In genomic region chr5:95424526-95424925, GRCh38 we compare ENCODE assay signal across 21 cellular contexts. TPM values are rescaled to one million over a fixed set of nuclear protein-coding genes. Genes with fewer than 3 reads are reported as not detected.
"Had no signal": no experiment of that assay in that cellular context is flagged by ENCODE, and none has a peak within 500 bp of the region (broad histone marks: within the 10 kb centered on the region; RNA-seq: fewer than 3 reads in every experiment).

No MANE protein-coding gene starts in this region.

- H3K36me3 ChIP-seq: ascending aorta, esophagus squamous epithelium, lower lobe of right lung, sigmoid colon, upper lobe of left lung, WERI-Rb-1 had no signal

- DNase-seq: activated CD4-positive, alpha-beta T cell treated with anti-CD3 and anti-CD28 coated beads for 4 hours; activated CD8-positive, alpha-beta memory T cell treated with anti-CD3 and anti-CD28 coated beads, Interleukin-2, amount 50 U/mL, for 48 hours; activated CD8-positive, alpha-beta T cell treated with anti-CD3 and anti-CD28 coated beads, Interleukin-2, amount 10 ng/mL, durations not matched to agents 7 days and 5 days; activated naive CD4-positive, alpha-beta T cell; activated naive CD8-positive, alpha-beta T cell treated with anti-CD3 and anti-CD28 coated beads, Interleukin-2, amount 50 U/mL, for 24 hours; esophagus squamous epithelium; foreskin fibroblast; glutamatergic neuron; immature natural killer cell; left cardiac atrium; lower lobe of right lung; sigmoid colon; stimulated activated CD4-positive, alpha-beta T cell treated with anti-CD3 and anti-CD28 coated beads, Interleukin-2, amount 100 ng/mL, for 24 hours; stimulated activated naive CD4-positive, alpha-beta T cell; upper lobe of left lung; WERI-Rb-1 had no signal

- H3K36me3 Mint-ChIP-seq: immature natural killer cell, mesothelial cell of epicardium had no signal

- H3K9me3 Mint-ChIP-seq: activated naive CD8-positive, alpha-beta T cell treated with anti-CD3 and anti-CD28 coated beads, Interleukin-2, amount 50 U/mL, for 24 hours; immature natural killer cell; neural crest cell had no signal

- H3K27me3 ChIP-seq: ascending aorta, esophagus squamous epithelium, sigmoid colon, upper lobe of left lung had no signal

- H3K9me3 ChIP-seq: ascending aorta, esophagus squamous epithelium, lower lobe of right lung, sigmoid colon, upper lobe of left lung had no signal

- H3K4me3 Mint-ChIP-seq: activated CD8-positive, alpha-beta T cell treated with anti-CD3 and anti-CD28 coated beads, Interleukin-2, amount 10 ng/mL, durations not matched to agents 7 days and 5 days; activated naive CD8-positive, alpha-beta T cell treated with anti-CD3 and anti-CD28 coated beads, Interleukin-2, amount 50 U/mL, for 24 hours; immature natural killer cell; mesothelial cell of epicardium; neural crest cell had no signal

- H3K27ac ChIP-seq: ascending aorta, esophagus squamous epithelium, lower lobe of right lung, sigmoid colon, upper lobe of left lung, WERI-Rb-1 had no signal

- ATAC-seq: activated CD8-positive, alpha-beta T cell treated with anti-CD3 and anti-CD28 coated beads, Interleukin-2, amount 10 ng/mL, durations not matched to agents 7 days and 5 days; activated naive CD8-positive, alpha-beta T cell treated with anti-CD3 and anti-CD28 coated beads, Interleukin-2, amount 50 U/mL, for 24 hours; left cardiac atrium; lower lobe of right lung had no signal

- H3K4me1 ChIP-seq: ascending aorta, esophagus squamous epithelium, lower lobe of right lung, sigmoid colon, upper lobe of left lung had no signal

- H3K4me1 Mint-ChIP-seq: activated naive CD8-positive, alpha-beta T cell treated with anti-CD3 and anti-CD28 coated beads, Interleukin-2, amount 50 U/mL, for 24 hours; immature natural killer cell had no signal

- H3K27me3 Mint-ChIP-seq: activated naive CD8-positive, alpha-beta T cell treated with anti-CD3 and anti-CD28 coated beads, Interleukin-2, amount 50 U/mL, for 24 hours had no signal

- H3K4me3 ChIP-seq: ascending aorta, esophagus squamous epithelium, lower lobe of right lung, sigmoid colon, upper lobe of left lung had no signal

- H3K27ac Mint-ChIP-seq: activated CD8-positive, alpha-beta T cell treated with anti-CD3 and anti-CD28 coated beads, Interleukin-2, amount 10 ng/mL, durations not matched to agents 7 days and 5 days; activated naive CD8-positive, alpha-beta T cell treated with anti-CD3 and anti-CD28 coated beads, Interleukin-2, amount 50 U/mL, for 24 hours; immature natural killer cell; mesothelial cell of epicardium had no signal

RNA-seq across cellular contexts. Expression of gene FAM81B, which starts 33.4 kb away (rescaled TPM):
- total RNA-seq: activated CD8-positive, alpha-beta T cell treated with anti-CD3 and anti-CD28 coated beads, Interleukin-2, amount 10 ng/mL, durations not matched to agents 7 days and 5 days; ascending aorta; esophagus squamous epithelium; myocyte; neural crest cell; osteocyte; sigmoid colon had no signal
- polyA plus RNA-seq: sigmoid colon had no signal
